ENCODE assay signal across 1 cellular context in genomic region chr4:978957-979701, GRCh38.
A peak's percentile ranks its signal among the peaks of the same experiment; 100 is the strongest.
TF ChIP-seq lines count a peak whose summit lies in the region.

No MANE protein-coding gene starts in this region.

TF ChIP-seq in K562, 482 proteins besides CTCF, POLR2A, EP300 and RAD21 (continued from another document and continues in another):
- TF ChIP-seq ZNF318 (IDR thresholded peaks at IDR 0.05; ENCODE audit: borderline replicate concordance in 1 of 2, low read depth in 1 of 2) (0 out of 4 replicates have a peak, but pooled peaks of 1 of the 2 experiments have one; percentile 22), ZBTB33 (CRISPR knock-in tag; IDR thresholded peaks at IDR 0.05) (0 out of 2 replicates have a peak, but pooled peaks have one; percentile 25), XRCC4 (IDR thresholded peaks at IDR 0.05; ENCODE audit: extremely low read depth, insufficient read depth, insufficient read length) (no peak), SRSF7 (optimal IDR thresholded peaks at IDR 0.05; ENCODE audit: low read depth, low read length) (no peak), TFE3 (CRISPR knock-in tag; IDR thresholded peaks at IDR 0.05) (no peak), IRF1 (CRISPR knock-in tag; IDR thresholded peaks at IDR 0.05; ENCODE audit: borderline replicate concordance) (no peak), HINFP (tag; conservative IDR thresholded peaks at IDR 0.05; ENCODE audit: low read depth) (no peak), ZNF24 (IDR thresholded peaks at IDR 0.05) (no peak), ZNF175 (CRISPR knock-in tag; IDR thresholded peaks at IDR 0.05; ENCODE audit: low read depth) (0 out of 2 replicates have a peak, but pooled peaks have one; percentile 35), SMARCE1 (IDR thresholded peaks at IDR 0.05) (peak; percentile 31; the same call in 1 of the 2 replicates), ZNF584 (CRISPR knock-in tag; IDR thresholded peaks at IDR 0.05; ENCODE audit: low read depth) (peak; percentile 47; the same call in 1 of the 2 replicates), NR2C1 (IDR thresholded peaks at IDR 0.05) (no peak), NR2C1 (tag; IDR thresholded peaks at IDR 0.05) (no peak), ZNF445 (CRISPR knock-in tag; IDR thresholded peaks at IDR 0.05; ENCODE audit: low read depth) (no peak), SMAD4 (CRISPR knock-in tag; conservative IDR thresholded peaks at IDR 0.05) (peak; percentile 59), ZNF785 (CRISPR knock-in tag; IDR thresholded peaks at IDR 0.05) (no peak), CUX1 (CRISPR knock-in tag; IDR thresholded peaks at IDR 0.05) (no peak), SMARCA5 (IDR thresholded peaks at IDR 0.05) (no peak), ZNF184 (CRISPR knock-in tag; IDR thresholded peaks at IDR 0.05) (no peak), PPARD (CRISPR knock-in tag; IDR thresholded peaks at IDR 0.05) (no peak), PHB (CRISPR knock-in tag; IDR thresholded peaks at IDR 0.05) (no peak), ZFP36 (IDR thresholded peaks at IDR 0.05; ENCODE audit: low read depth, low read length, partially characterized antibody) (no peak), SMAD1 (IDR thresholded peaks at IDR 0.05; ENCODE audit: low read depth, low read length, partially characterized antibody) (no peak), ZNF740 (CRISPR knock-in tag; IDR thresholded peaks at IDR 0.05) (no peak), ZNF740 (tag; IDR thresholded peaks at IDR 0.05) (no peak), ATF3 (IDR thresholded peaks at IDR 0.05) (peak; percentile 91), ATF3 (CRISPR knock-in tag; conservative IDR thresholded peaks at IDR 0.05) (no peak), GMEB1 (CRISPR knock-in tag; IDR thresholded peaks at IDR 0.05) (no peak), TARDBP (IDR thresholded peaks at IDR 0.05) (no peak), SIRT6 (IDR thresholded peaks at IDR 0.05; ENCODE audit: low read depth, low read length) (no peak), GATA2 (CRISPR knock-in tag; IDR thresholded peaks at IDR 0.05) (no peak), ZNF696 (CRISPR knock-in tag; conservative IDR thresholded peaks at IDR 0.05) (no peak), CXXC5 (CRISPR knock-in tag; IDR thresholded peaks at IDR 0.05) (peak; percentile 49), NFRKB (IDR thresholded peaks at IDR 0.05; ENCODE audit: low read depth) (0 out of 2 replicates have a peak, but pooled peaks have one; percentile 61), CREBBP (IDR thresholded peaks at IDR 0.05; ENCODE audit: low read depth, low read length) (no peak), CBX5 (IDR thresholded peaks at IDR 0.05; ENCODE audit: borderline replicate concordance, low read depth) (no peak), EWSR1 (IDR thresholded peaks at IDR 0.05; ENCODE audit: borderline replicate concordance, low read depth, partially characterized antibody) (no peak), HDAC2 (IDR thresholded peaks at IDR 0.05) (0 out of 2 replicates have a peak, but pooled peaks have one; percentile 30)
